In genomic region chr12:122090759-122091535, GRCh38 we compare ENCODE assay signal across 1 cellular context.
TF ChIP-seq lines count a peak whose summit lies in the region.

No MANE protein-coding gene starts in this region.

TF ChIP-seq in K562, 482 proteins besides CTCF, POLR2A, EP300 and RAD21 (continued from another document):
- TF ChIP-seq ZBTB9 (CRISPR knock-in tag; IDR thresholded peaks at IDR 0.05): no peak
- no peak for TF ChIP-seq ZNF707 (CRISPR knock-in tag; conservative IDR thresholded peaks at IDR 0.05)
- no peak for TF ChIP-seq SFPQ (IDR thresholded peaks at IDR 0.05; ENCODE audit: low read depth, low read length)
- TF ChIP-seq SRSF9 (IDR thresholded peaks at IDR 0.05; ENCODE audit: borderline replicate concordance, low read depth, low read length): no peak
- no peak for TF ChIP-seq HDAC8 (tag; IDR thresholded peaks at IDR 0.05)
- 0 out of 2 replicates have a peak, but pooled peaks have one; percentile 25 for TF ChIP-seq ZFX (CRISPR knock-in tag; IDR thresholded peaks at IDR 0.05)
- no peak for TF ChIP-seq FUS (optimal IDR thresholded peaks at IDR 0.05; ENCODE audit: low read depth, low read length)
- TF ChIP-seq ZNF644 (tag; IDR thresholded peaks at IDR 0.05; ENCODE audit: low read depth): no peak
- no peak for TF ChIP-seq ZFPM2 (CRISPR knock-in tag; IDR thresholded peaks at IDR 0.05)
- TF ChIP-seq DACH1 (IDR thresholded peaks at IDR 0.05; ENCODE audit: partially characterized antibody): no peak
- TF ChIP-seq OTX1 (CRISPR knock-in tag; IDR thresholded peaks at IDR 0.05): no peak
- 0 out of 2 replicates have a peak, but pooled peaks have one; percentile 51 for TF ChIP-seq MEF2D (tag; conservative IDR thresholded peaks at IDR 0.05; ENCODE audit: low read depth)
- TF ChIP-seq SREBF2 (CRISPR knock-in tag; IDR thresholded peaks at IDR 0.05): no peak
- TF ChIP-seq XRCC3 (IDR thresholded peaks at IDR 0.05): no peak
- TF ChIP-seq CEBPG (CRISPR knock-in tag; IDR thresholded peaks at IDR 0.05): peak; percentile 37; the same call in 1 of the 2 replicates
- TF ChIP-seq CEBPG (tag; conservative IDR thresholded peaks at IDR 0.05 in 1 of 2, IDR thresholded peaks at IDR 0.05 in 1 of 2): 0 out of 4 replicates have a peak, but pooled peaks of 1 of the 2 experiments have one; percentile 29
- no peak for TF ChIP-seq ZNF23 (CRISPR knock-in tag; IDR thresholded peaks at IDR 0.05)
- no peak for TF ChIP-seq ZNF609 (CRISPR knock-in tag; IDR thresholded peaks at IDR 0.05; ENCODE audit: borderline replicate concordance)
- TF ChIP-seq RBFOX2 (IDR thresholded peaks at IDR 0.05; ENCODE audit: low read depth, low read length): no peak
- no peak for TF ChIP-seq CHD2 (IDR thresholded peaks at IDR 0.05; ENCODE audit: low read depth, low read length)
- TF ChIP-seq ZNF146 (CRISPR knock-in tag; IDR thresholded peaks at IDR 0.05; ENCODE audit: unreplicated experiment): no peak
- no peak for TF ChIP-seq POLR3A (IDR thresholded peaks at IDR 0.05; ENCODE audit: borderline replicate concordance, extremely low read depth, insufficient read depth, insufficient read length)
